In genomic region chr12:130420071-130420470, GRCh38 we compare ENCODE assay signal across 34 cellular contexts.
A peak's percentile ranks its signal among the peaks of the same experiment; 100 is the strongest.
DNase-seq lines count a peak whose midpoint lies in the region; ATAC-seq, FAIRE-seq and TF ChIP-seq lines count a peak whose summit lies in the region.
"Had no signal": no experiment of that assay in that cellular context is flagged by ENCODE, and none has a peak within 500 bp of the region (broad histone marks: within the 10 kb centered on the region; RNA-seq: fewer than 3 reads in every experiment).

No MANE protein-coding gene starts in this region.

- H3K9me3 ChIP-seq in mucosa of descending colon (no peaks in the 10 kb centered on the region), aorta (ENCODE audit: control insufficient read depth, low read length) (no peaks in the 10 kb centered on the region)
- H3K9me3 ChIP-seq: A549; BE2C; BLaER1; BLaER1 treated with 17β-estradiol and CSF1 and Interleukin-3, amounts not matched to agents 10 nM and 100 nM; Caco-2 had no signal

- H3K36me3 ChIP-seq in mucosa of descending colon (ENCODE audit: low read depth), result no peaks in the 10 kb centered on the region
- no peaks in the 10 kb centered on the region for H3K36me3 ChIP-seq in aorta (ENCODE audit: control insufficient read depth in 1 of 2, insufficient read depth in 2 of 2, low read length in 1 of 2)
- H3K36me3 ChIP-seq: BLaER1; BLaER1 treated with 17β-estradiol and CSF1 and Interleukin-3, amounts not matched to agents 10 nM and 100 nM had no signal

- intact Hi-C loops in left colon (cut with DNase I, micrococcal nuclease), result no loop called here
- intact Hi-C loops in mucosa of descending colon (cut with DNase I, micrococcal nuclease), result no loop called here
- intact Hi-C loops in aorta (cut with DNase I), result no loop called here

- ATAC-seq in left colon (peak; percentile 39), mucosa of descending colon (peak; percentile 38), aorta (ENCODE audit: low FRiP score) (no peak)
- ATAC-seq: A549; CD8-positive, alpha-beta T cell had no signal

- no peak overlapping the region for H3K27ac ChIP-seq in aorta (ENCODE audit: low read depth in 1 of 2, low read length in 2 of 2)
- H3K27ac ChIP-seq: 22Rv1; A549; BLaER1; BLaER1 treated with 17β-estradiol and CSF1 and Interleukin-3, amounts not matched to agents 10 nM and 100 nM; C4-2B had no signal

- H3K4me1 ChIP-seq in mucosa of descending colon (ENCODE audit: low read depth) (no peaks in the 10 kb centered on the region), aorta (ENCODE audit: control insufficient read depth in 1 of 2, insufficient read depth in 2 of 2, low read length in 2 of 2) (no peaks in the 10 kb centered on the region)
- H3K4me1 ChIP-seq: A549, BE2C, Caco-2 had no signal

- DNase-seq in Jurkat, Clone E6-1 (ENCODE audit: low read depth, low spot score), result peak; percentile 93
- DNase-seq in left colon, result no peak
- DNase-seq in mucosa of descending colon, result no peak
- peak; percentile 1 for DNase-seq in stimulated activated CD8-positive, alpha-beta memory T cell treated with anti-CD3 and anti-CD28 coated beads, Interleukin-4, amount 100 ng/mL, for 48 hours
- DNase-seq in D721Med (ENCODE audit: insufficient read length, low spot score), result no peak
- DNase-seq in NCI-H774 (lab: John Stamatoyannopoulos, UW), result no peak
- DNase-seq in activated CD4-positive, alpha-beta T cell treated with anti-CD3 and anti-CD28 coated beads for 1 hour, result no peak
- DNase-seq in aorta, result no peak
- DNase-seq: 8988T; ACHN; AML-193; BE2C; C1 segment of cervical spinal cord; Caco-2; Calu3; CD4-positive, alpha-beta memory T cell; CD4-positive, alpha-beta T cell; CD4-positive, CD25-positive, alpha-beta regulatory T cell; CD8-positive, alpha-beta memory T cell; COR-L47; DMS 273 treated with DMSO at 0.1 percent for 48 hours; DMS153; DMS53; DMS79; DMS79 treated with DMSO at 0.1 percent for 48 hours; DND-41; EL had no signal

- H3K4me3 ChIP-seq in Jurkat, Clone E6-1 (ENCODE audit: low read length), result no peak overlapping the region
- H3K4me3 ChIP-seq in mucosa of descending colon (no peak overlapping the region), aorta (ENCODE audit: low read length in 2 of 2) (no peak overlapping the region)
- H3K4me3 ChIP-seq: A549; BLaER1; BLaER1 treated with 17β-estradiol and CSF1 and Interleukin-3, amounts not matched to agents 10 nM and 100 nM had no signal

- TF ChIP-seq CTCF in mucosa of descending colon (IDR thresholded peaks at IDR 0.05), result no peak
- TF ChIP-seq CTCF in D721Med (IDR thresholded peaks at IDR 0.05; ENCODE audit: insufficient read depth, missing control alignments), result no peak

- 68 to 75% methylated on average over 4 of the region's 4 CpGs for WGBS in aorta, 2 donors

- H3K27me3 ChIP-seq in aorta (ENCODE audit: control insufficient read depth in 1 of 2, insufficient read depth in 2 of 2, low read length in 1 of 2), result no peaks in the 10 kb centered on the region
- H3K27me3 ChIP-seq: BE2C; BLaER1; BLaER1 treated with 17β-estradiol and CSF1 and Interleukin-3, amounts not matched to agents 10 nM and 100 nM had no signal

- FAIRE-seq in D721Med (lab: Jason Lieb, UNC), result no peak
- FAIRE-seq: A204.1, A549 had no signal

Comparison
In these comparisons a context has a peak if more than half of its experiments do, and no peak if none do; other contexts are left out.
1. DNase-seq: peak in Jurkat, Clone E6-1 (single experiment) and stimulated activated CD8-positive, alpha-beta memory T cell treated with anti-CD3 and anti-CD28 coated beads, Interleukin-4, amount 100 ng/mL, for 48 hours (single experiment); none in left colon (0 of 2), mucosa of descending colon (0 of 3), D721Med (single experiment), NCI-H774 (single experiment), activated CD4-positive, alpha-beta T cell treated with anti-CD3 and anti-CD28 coated beads for 1 hour (single experiment) and aorta (0 of 2).